In genomic region chr1:67570473-67571143, GRCh38 we compare ENCODE assay signal across 14 cellular contexts.
A peak's percentile ranks its signal among the peaks of the same experiment; 100 is the strongest.
DNase-seq lines count a peak whose midpoint lies in the region; FAIRE-seq and TF ChIP-seq lines count a peak whose summit lies in the region.
"Had no signal": no experiment of that assay in that cellular context is flagged by ENCODE, and none has a peak within 500 bp of the region (broad histone marks: within the 10 kb centered on the region; RNA-seq: fewer than 3 reads in every experiment).

No MANE protein-coding gene starts in this region.

- intact Hi-C loops in ascending aorta (cut with DNase I) (loop anchor here (2.0 to 5.0 kb wide), 2 partner anchors 14 to 47 kb away; no protein-coding TSS in a partner anchor), colonic mucosa (cut with DNase I) (loop anchor here (10.0 kb wide), 1 partner anchor 54 kb away; no protein-coding TSS in a partner anchor)

- dilution Hi-C loops in keratinocyte (cut with MboI; ENCODE audit: extremely low pct_ligation_motif_present, low sequenced_read_pairs): no loop called here

- H3K9me1 ChIP-seq in keratinocyte (ENCODE audit: control insufficient read depth, extremely low read depth, insufficient read depth, low read length): peaks cover 2% of the 10 kb centered on the region

- H3K27me3 ChIP-seq in ascending aorta: no peaks in the 10 kb centered on the region
- no peaks in the 10 kb centered on the region for H3K27me3 ChIP-seq in keratinocyte (ENCODE audit: control insufficient read depth, extremely low read depth, insufficient read depth, low read length)
- H3K27me3 ChIP-seq in subcutaneous abdominal adipose tissue (ENCODE audit: control insufficient read depth in 5 of 5, insufficient read depth in 4 of 5, low read length in 5 of 5): no peaks in the 10 kb centered on the region
- H3K27me3 ChIP-seq in colonic mucosa: no peaks in the 10 kb centered on the region

- H3K9me3 ChIP-seq in ascending aorta: no peaks in the 10 kb centered on the region
- H3K9me3 ChIP-seq in keratinocyte (ENCODE audit: control insufficient read depth, low read depth, low read length): no peaks in the 10 kb centered on the region
- no peaks in the 10 kb centered on the region for H3K9me3 ChIP-seq in subcutaneous abdominal adipose tissue (ENCODE audit: control insufficient read depth in 5 of 5, low read length in 5 of 5)
- H3K9me3 ChIP-seq in colonic mucosa: no peaks in the 10 kb centered on the region

- H3K9ac ChIP-seq in keratinocyte (ENCODE audit: control insufficient read depth, extremely low read depth, insufficient read depth, low read length): peak overlapping the region; percentile 74
- no peak overlapping the region for H3K9ac ChIP-seq in subcutaneous abdominal adipose tissue (ENCODE audit: low read length in 5 of 5)
- H3K9ac ChIP-seq in colonic mucosa (ENCODE audit: low read depth in 2 of 2, low read length in 2 of 2): no peak overlapping the region

- H3K4me2 ChIP-seq in keratinocyte (ENCODE audit: control insufficient read depth, extremely low read depth, insufficient read depth, low read depth, low read length): peak overlapping the region; percentile 80

- H3K79me2 ChIP-seq in keratinocyte (ENCODE audit: control insufficient read depth, insufficient read depth, low read length): no peaks in the 10 kb centered on the region

- FAIRE-seq in keratinocyte (lab: Jason Lieb, UNC): peak; percentile 100
- FAIRE-seq: GM12878, TTC549 had no signal

- H3K36me3 ChIP-seq in ascending aorta: no peaks in the 10 kb centered on the region
- no peaks in the 10 kb centered on the region for H3K36me3 ChIP-seq in keratinocyte (ENCODE audit: control insufficient read depth in 2 of 2, extremely low read depth in 1 of 2, insufficient read depth in 2 of 2, low read length in 2 of 2)
- H3K36me3 ChIP-seq in subcutaneous abdominal adipose tissue (ENCODE audit: control insufficient read depth in 5 of 5, insufficient read depth in 5 of 5, low read length in 5 of 5): no peaks in the 10 kb centered on the region
- no peaks in the 10 kb centered on the region for H3K36me3 ChIP-seq in colonic mucosa

- peak overlapping the region; percentile 34 to 70 for H3K27ac ChIP-seq in ascending aorta
- H3K27ac ChIP-seq in keratinocyte (ENCODE audit: control insufficient read depth, insufficient read depth, low read length): peak overlapping the region; percentile 98
- H3K27ac ChIP-seq in subcutaneous abdominal adipose tissue (ENCODE audit: low read depth, low read length): peak overlapping the region; percentile 87
- no peak overlapping the region for H3K27ac ChIP-seq in colonic mucosa
- H3K27ac ChIP-seq: 22Rv1 had no signal

- peak; percentile 33 for DNase-seq in DMS53 (lab: John Stamatoyannopoulos, UW)
- no peak for DNase-seq in DMS53 treated with DMSO at 0.1 percent for 48 hours (lab: John Stamatoyannopoulos, UW; ENCODE audit: unreplicated experiment)
- DNase-seq in ascending aorta (ENCODE audit: low spot score in 2 of 2): no peak
- DNase-seq in keratinocyte (ENCODE audit: low read depth, low spot score): peak; percentile 97
- no peak for DNase-seq in colonic mucosa
- DNase-seq in NCI-H446 treated with DMSO at 0.1 percent for 48 hours (lab: John Stamatoyannopoulos, UW): no peak
- DNase-seq in NCI-H128 (lab: John Stamatoyannopoulos, UW; ENCODE audit: unreplicated experiment): no peak
- DNase-seq: activated gamma-delta T cell, foreskin melanocyte, NCI-H524 had no signal

- no peak overlapping the region for H3K4me3 ChIP-seq in ascending aorta
- no peak overlapping the region for H3K4me3 ChIP-seq in keratinocyte (ENCODE audit: control insufficient read depth in 2 of 3, extremely low read depth in 1 of 3, insufficient read depth in 2 of 3, low read depth in 1 of 3, low read length in 3 of 3)
- H3K4me3 ChIP-seq in subcutaneous abdominal adipose tissue (ENCODE audit: low read depth in 1 of 5, low read length in 5 of 5): no peak overlapping the region
- H3K4me3 ChIP-seq in colonic mucosa: no peak overlapping the region
- H3K4me3 ChIP-seq: GM12878 had no signal

- no peaks in the 10 kb centered on the region for H4K20me1 ChIP-seq in keratinocyte (ENCODE audit: control insufficient read depth, extremely low read depth, insufficient read depth, low read length)

- H3K4me1 ChIP-seq in ascending aorta (peaks cover 7 to 16% of the 10 kb centered on the region in 2 donors), keratinocyte (ENCODE audit: control insufficient read depth, extremely low read depth, insufficient read depth, low read length) (peaks cover 52% of the 10 kb centered on the region), subcutaneous abdominal adipose tissue (ENCODE audit: control insufficient read depth in 5 of 5, insufficient read depth in 5 of 5, low read length in 5 of 5) (peaks cover 2 to 42% (median 29%) of the 10 kb centered on the region in 5 donors), colonic mucosa (peaks cover 7% of the 10 kb centered on the region)

- peak overlapping the region; percentile 74 for H2AFZ ChIP-seq in keratinocyte (ENCODE audit: control insufficient read depth, low read length)

- TF ChIP-seq CTCF in ascending aorta (IDR thresholded peaks at IDR 0.05): no peak
- no peak for TF ChIP-seq CTCF in keratinocyte (optimal IDR thresholded peaks at IDR 0.05 in 1 of 3, IDR thresholded peaks at IDR 0.05 in 1 of 3, conservative IDR thresholded peaks at IDR 0.05 in 1 of 3; ENCODE audit: extremely low read depth in 1 of 3, insufficient read depth in 2 of 3, low read length in 3 of 3)
- no peak for TF ChIP-seq CTCF in colonic mucosa (IDR thresholded peaks at IDR 0.05)

Comparison
In these comparisons a context has a peak if more than half of its experiments do, and no peak if none do; other contexts are left out.
1. DNase-seq: peak in DMS53 (single experiment) and keratinocyte (single experiment); none in DMS53 treated with DMSO at 0.1 percent for 48 hours (single experiment), ascending aorta (0 of 2), colonic mucosa (single experiment), NCI-H446 treated with DMSO at 0.1 percent for 48 hours (single experiment) and NCI-H128 (single experiment).